In the genomic region with DNA sequence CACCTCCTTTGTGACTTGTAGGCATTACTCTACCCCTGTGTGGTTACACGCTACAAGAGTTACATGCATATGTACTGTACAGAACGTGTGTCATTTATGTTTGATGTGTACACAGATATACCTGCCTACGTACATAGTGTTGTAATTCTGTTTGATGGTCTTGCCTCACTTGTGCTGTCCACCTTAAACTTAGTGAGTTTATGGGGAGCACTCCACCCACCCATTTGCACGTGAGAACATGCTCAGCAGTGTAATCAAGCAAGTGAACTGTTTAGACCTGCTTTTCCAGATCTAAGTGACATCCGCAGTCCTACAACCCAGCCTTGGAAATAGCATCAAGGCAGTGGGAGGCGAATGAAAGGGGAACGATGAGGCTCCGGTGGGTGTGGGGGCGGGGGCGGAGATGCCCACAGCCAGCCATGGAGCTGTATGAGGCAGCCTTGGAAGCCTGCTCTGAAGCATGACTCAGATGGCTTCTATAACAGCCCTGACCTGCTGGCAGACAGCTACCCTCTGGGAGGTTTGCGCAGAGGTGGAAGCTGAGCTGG, we compare ENCODE assay signal across 12 cellular contexts. TPM values are rescaled to one million over a fixed set of nuclear protein-coding genes. Genes with fewer than 3 reads are reported as not detected.
A peak's percentile ranks its signal among the peaks of the same experiment; 100 is the strongest.
DNase-seq lines count a peak whose midpoint lies in the region; ATAC-seq and TF ChIP-seq lines count a peak whose summit lies in the region.
"Had no signal": no experiment of that assay in that cellular context is flagged by ENCODE, and none has a peak within 500 bp of the region (broad histone marks: within the 10 kb centered on the region; RNA-seq: fewer than 3 reads in every experiment).

No MANE protein-coding gene starts in this region.

- intact Hi-C loops in activated naive CD4-positive, alpha-beta T cell treated with anti-CD3 and anti-CD28 coated beads for 36 hours (cut with micrococcal nuclease): no loop called here

- H3K9ac ChIP-seq in endodermal cell (ENCODE audit: extremely low read depth, low read length, poor library complexity, severe bottlenecking): no peak overlapping the region
- H3K9ac ChIP-seq: neural progenitor cell had no signal

- H3K36me3 Mint-ChIP-seq in mesothelial cell of epicardium: peaks cover 18% of the 10 kb centered on the region
- H3K36me3 Mint-ChIP-seq in endodermal cell (ENCODE audit: low read depth): peaks cover 29% of the 10 kb centered on the region
- H3K36me3 Mint-ChIP-seq in activated naive CD4-positive, alpha-beta T cell treated with anti-CD3 and anti-CD28 coated beads for 36 hours (ENCODE audit: low read depth): peaks cover 5% of the 10 kb centered on the region

- H3K9me3 ChIP-seq in endodermal cell (ENCODE audit: control insufficient read depth, low read length): no peaks in the 10 kb centered on the region

- H3K9me3 Mint-ChIP-seq in mesothelial cell of epicardium (no peaks in the 10 kb centered on the region), endodermal cell (no peaks in the 10 kb centered on the region)
- H3K9me3 Mint-ChIP-seq in activated naive CD4-positive, alpha-beta T cell treated with anti-CD3 and anti-CD28 coated beads for 36 hours: no peaks in the 10 kb centered on the region
- H3K9me3 Mint-ChIP-seq: neural progenitor cell had no signal

- DNase-seq in AG08396 (ENCODE audit: low spot score): peak; percentile 70
- peak; percentile 42 for DNase-seq in LHCN-M2 (ENCODE audit: low read depth)
- DNase-seq in cerebellum (ENCODE audit: low spot score): peak; percentile 51
- DNase-seq in mesothelial cell of epicardium (ENCODE audit: low spot score in 2 of 2, unreplicated experiment in 2 of 2): no peak
- no peak for DNase-seq in endodermal cell
- DNase-seq in activated naive CD4-positive, alpha-beta T cell treated with anti-CD3 and anti-CD28 coated beads, Interleukin-2, amount 50 U/mL, for 16 hours: no peak
- no peak for DNase-seq in stimulated activated naive CD8-positive, alpha-beta T cell treated with anti-CD3 and anti-CD28 coated beads, Interleukin-15, Interleukin-2, amounts not matched to agents 100 U/mL and 50 U/mL, for 24 hours
- DNase-seq in activated naive CD4-positive, alpha-beta T cell treated with anti-CD3 and anti-CD28 coated beads for 36 hours: no peak
- DNase-seq: NCI-H1105, PC-9 had no signal

- ATAC-seq in stimulated activated naive CD8-positive, alpha-beta T cell treated with anti-CD3 and anti-CD28 coated beads, Interleukin-15, Interleukin-2, amounts not matched to agents 100 U/mL and 50 U/mL, for 24 hours: no peak

- no peak overlapping the region for H3K27ac ChIP-seq in endodermal cell (ENCODE audit: low read depth, low read length)
- H3K27ac ChIP-seq: neural progenitor cell, PC-9 had no signal

- H3K27ac Mint-ChIP-seq in mesothelial cell of epicardium (peak overlapping the region; percentile 68), endodermal cell (no peak overlapping the region)
- no peak overlapping the region for H3K27ac Mint-ChIP-seq in activated naive CD4-positive, alpha-beta T cell treated with anti-CD3 and anti-CD28 coated beads for 36 hours
- H3K27ac Mint-ChIP-seq: activated naive CD8-positive, alpha-beta T cell; neural progenitor cell had no signal

- H3K27me3 Mint-ChIP-seq in mesothelial cell of epicardium (ENCODE audit: low read depth): no peaks in the 10 kb centered on the region
- peaks cover 18% of the 10 kb centered on the region for H3K27me3 Mint-ChIP-seq in endodermal cell (ENCODE audit: insufficient read depth)
- no peaks in the 10 kb centered on the region for H3K27me3 Mint-ChIP-seq in activated naive CD4-positive, alpha-beta T cell treated with anti-CD3 and anti-CD28 coated beads for 36 hours (ENCODE audit: low read depth)
- H3K27me3 Mint-ChIP-seq: activated naive CD8-positive, alpha-beta T cell had no signal

- H3K4me1 ChIP-seq in endodermal cell (ENCODE audit: control insufficient read depth, insufficient read depth, low read length): no peaks in the 10 kb centered on the region
- H3K4me1 ChIP-seq: neural progenitor cell had no signal

- WGBS in endodermal cell (ENCODE audit: insufficient coverage in 1 of 2, insufficient read length in 1 of 2), 2 experiments: 71 to 82% methylated on average over 11 of the region's 11 CpGs

- no peaks in the 10 kb centered on the region for H3K27me3 ChIP-seq in endodermal cell (ENCODE audit: control insufficient read depth, insufficient read depth, low read length, poor library complexity, severe bottlenecking)
- H3K27me3 ChIP-seq: neural progenitor cell had no signal

- CTCF ChIA-PET in activated naive CD4-positive, alpha-beta T cell treated with anti-CD3 and anti-CD28 coated beads for 36 hours (lab: Charles Lee): interaction anchor here (0.6 kb wide), 1 partner anchor 563 kb away, joined by 5 read pairs; no protein-coding TSS in a partner anchor

- H3K36me3 ChIP-seq in endodermal cell (ENCODE audit: control insufficient read depth, insufficient read depth, low read length): peaks cover 13% of the 10 kb centered on the region
- H3K36me3 ChIP-seq: neural progenitor cell had no signal

- H3K4me3 ChIP-seq in endodermal cell (ENCODE audit: low read length): no peak overlapping the region
- H3K4me3 ChIP-seq: neural progenitor cell, PC-9 had no signal

- H3K4me1 Mint-ChIP-seq in mesothelial cell of epicardium (peaks cover 4% of the 10 kb centered on the region), endodermal cell (no peaks in the 10 kb centered on the region)
- peaks cover 4% of the 10 kb centered on the region for H3K4me1 Mint-ChIP-seq in activated naive CD4-positive, alpha-beta T cell treated with anti-CD3 and anti-CD28 coated beads for 36 hours (ENCODE audit: low read depth)

- no peak for TF ChIP-seq CTCF in mesothelial cell of epicardium (IDR thresholded peaks at IDR 0.05; ENCODE audit: unreplicated experiment)
- TF ChIP-seq CTCF in endodermal cell (conservative IDR thresholded peaks at IDR 0.05): no peak

- H3K4me3 Mint-ChIP-seq in mesothelial cell of epicardium: no peak overlapping the region
- no peak overlapping the region for H3K4me3 Mint-ChIP-seq in endodermal cell
- no peak overlapping the region for H3K4me3 Mint-ChIP-seq in activated naive CD4-positive, alpha-beta T cell treated with anti-CD3 and anti-CD28 coated beads for 36 hours
- H3K4me3 Mint-ChIP-seq: activated naive CD8-positive, alpha-beta T cell; neural progenitor cell had no signal

RNA-seq across cellular contexts. Expression of a gene that starts 52.1 kb away (rescaled TPM):
- total RNA-seq in LHCN-M2 (2014; rRNA removed) (4.0 and 4.3 TPM in 2 replicates), cerebellum (6.0 TPM), mesothelial cell of epicardium (32.4 to 33.4 TPM (median 32.7 TPM) in 3 replicates), endodermal cell (10 to 100 TPM; 19.1 to 20.6 TPM)
- polyA plus RNA-seq in LHCN-M2 (2012): 7.6 TPM
- 18.1 TPM for polyA plus RNA-seq in endodermal cell (2013, experiment 1 of 2)
- polyA plus RNA-seq in endodermal cell (2013, experiment 2 of 2): 17.4 TPM
- 1 to 10 TPM; 6.6 to 7.1 TPM for total RNA-seq in activated naive CD4-positive, alpha-beta T cell treated with anti-CD3 and anti-CD28 coated beads for 36 hours

RNA-seq across cellular contexts. Expression of a gene that starts 53.3 kb away (rescaled TPM):
- 139 and 159 TPM in 2 replicates for total RNA-seq in LHCN-M2 (2014; rRNA removed)
- 145 TPM for polyA plus RNA-seq in LHCN-M2 (2012)
- 115 TPM for total RNA-seq in cerebellum
- 91.5 to 93.6 TPM (median 91.7 TPM) in 3 replicates for total RNA-seq in mesothelial cell of epicardium
- total RNA-seq in endodermal cell: 100 to 1,000 TPM in 1 of 2 donors, 10 to 100 TPM in 1; 91.6 to 114 TPM
- 128 TPM for polyA plus RNA-seq in endodermal cell (2013, experiment 1 of 2)
- polyA plus RNA-seq in endodermal cell (2013, experiment 2 of 2): 120 TPM
- 10 to 100 TPM; 59.6 to 60.8 TPM for total RNA-seq in activated naive CD4-positive, alpha-beta T cell treated with anti-CD3 and anti-CD28 coated beads for 36 hours

Comparison
In these comparisons a context has a peak if more than half of its experiments do, and no peak if none do; other contexts are left out.
1. DNase-seq: peak in AG08396 (single experiment), LHCN-M2 (single experiment) and cerebellum (single experiment); none in mesothelial cell of epicardium (0 of 2), endodermal cell (single experiment), activated naive CD4-positive, alpha-beta T cell treated with anti-CD3 and anti-CD28 coated beads, Interleukin-2, amount 50 U/mL, for 16 hours (single experiment), stimulated activated naive CD8-positive, alpha-beta T cell treated with anti-CD3 and anti-CD28 coated beads, Interleukin-15, Interleukin-2, amounts not matched to agents 100 U/mL and 50 U/mL, for 24 hours (single experiment) and activated naive CD4-positive, alpha-beta T cell treated with anti-CD3 and anti-CD28 coated beads for 36 hours (single experiment).